In genomic region chr11:118003021-118003423, GRCh38 we compare ENCODE assay signal across 13 cellular contexts. TPM values are rescaled to one million over a fixed set of nuclear protein-coding genes. Genes with fewer than 3 reads are reported as not detected.
DNase-seq lines count a peak whose midpoint lies in the region; ATAC-seq, FAIRE-seq and TF ChIP-seq lines count a peak whose summit lies in the region.
"Had no signal": no experiment of that assay in that cellular context is flagged by ENCODE, and none has a peak within 500 bp of the region (broad histone marks: within the 10 kb centered on the region; RNA-seq: fewer than 3 reads in every experiment).

No MANE protein-coding gene starts in this region.

- peak overlapping the region; percentile 5 to 14 for H3K4me3 ChIP-seq in CD4-positive, alpha-beta memory T cell (ENCODE audit: low read length in 2 of 2)
- H3K4me3 ChIP-seq in SU-DHL-6 (ENCODE audit: insufficient read depth, low read length, poor library complexity, severe bottlenecking) = no peak overlapping the region
- H3K4me3 ChIP-seq in neutrophil (ENCODE audit: low read depth in 1 of 2, low read length in 1 of 2) = no peak overlapping the region
- H3K4me3 ChIP-seq: lung had no signal

- peaks cover 74 to 100% (median 94%) of the 10 kb centered on the region in 4 donors for H3K4me1 Mint-ChIP-seq in CD4-positive, alpha-beta memory T cell
- peaks cover 92% of the 10 kb centered on the region for H3K4me1 Mint-ChIP-seq in activated naive CD8-positive, alpha-beta T cell (ENCODE audit: low read depth)

- peak overlapping the region; percentile 86 to 96 (median 91) for H3K27ac Mint-ChIP-seq in CD4-positive, alpha-beta memory T cell
- H3K27ac Mint-ChIP-seq in activated naive CD8-positive, alpha-beta T cell = peak overlapping the region; percentile 100

- peaks cover 21 to 33% of the 10 kb centered on the region in 2 donors for H3K36me3 Mint-ChIP-seq in CD4-positive, alpha-beta memory T cell
- H3K36me3 Mint-ChIP-seq in activated naive CD8-positive, alpha-beta T cell = peaks cover 10% of the 10 kb centered on the region

- no peak overlapping the region for H3K9ac ChIP-seq in SU-DHL-6 (ENCODE audit: low read length)

- DNase-seq in CD4-positive, alpha-beta memory T cell = peak; percentile 25 to 68 (median 32)
- DNase-seq in A172 (ENCODE audit: low spot score) (no peak), hypothalamus (lab: John Stamatoyannopoulos, UW) (no peak), frontal cortex (ENCODE audit: low spot score in 2 of 2) (no peak)
- DNase-seq: COR-L47, NCI-H2081 had no signal

- H4K20me1 ChIP-seq in SU-DHL-6 (ENCODE audit: low read depth, low read length) = no peaks in the 10 kb centered on the region

- peaks cover 0 to 9% (median 4%) of the 10 kb centered on the region in 8 donors for H3K9me3 Mint-ChIP-seq in CD4-positive, alpha-beta memory T cell
- no peaks in the 10 kb centered on the region for H3K9me3 Mint-ChIP-seq in activated naive CD8-positive, alpha-beta T cell (ENCODE audit: low read depth)

- H3K27me3 ChIP-seq in CD4-positive, alpha-beta memory T cell (ENCODE audit: insufficient read depth, low read length) = no peaks in the 10 kb centered on the region
- H3K27me3 ChIP-seq in SU-DHL-6 (ENCODE audit: low read length) (no peaks in the 10 kb centered on the region), neutrophil (no peaks in the 10 kb centered on the region)

- no peak overlapping the region for H2AFZ ChIP-seq in SU-DHL-6 (ENCODE audit: low read depth, low read length, severe bottlenecking)

- no peaks in the 10 kb centered on the region for H3K9me3 ChIP-seq in CD4-positive, alpha-beta memory T cell (ENCODE audit: control insufficient read depth in 1 of 2, low read length in 2 of 2)
- H3K9me3 ChIP-seq in SU-DHL-6 (ENCODE audit: insufficient read depth, low read length) (no peaks in the 10 kb centered on the region), neutrophil (no peaks in the 10 kb centered on the region)

- no peaks in the 10 kb centered on the region for H3K79me2 ChIP-seq in SU-DHL-6 (ENCODE audit: insufficient read depth, low read length)

- peak overlapping the region; percentile 53 for H3K27ac ChIP-seq in CD4-positive, alpha-beta memory T cell (ENCODE audit: low read depth, low read length)
- H3K27ac ChIP-seq in SU-DHL-6 (ENCODE audit: low read depth, low read length) = peak overlapping the region; percentile 12; the same call in 1 of the 2 replicates
- peak overlapping the region; percentile 73 for H3K27ac ChIP-seq in neutrophil
- H3K27ac ChIP-seq: VCaP had no signal

- CTCF ChIA-PET in CD4-positive, alpha-beta memory T cell (lab: Charles Lee; ENCODE audit: partially characterized antibody) = interaction anchor here (1.0 to 19.1 kb wide), 11 partner anchors 9 to 195 kb away, joined by 3 to 211 read pairs (median 4); partner anchors contain the start of gene IL10RA

- peaks cover 28% of the 10 kb centered on the region for H3K36me3 ChIP-seq in CD4-positive, alpha-beta memory T cell (ENCODE audit: insufficient read depth, low read length)
- no peaks in the 10 kb centered on the region for H3K36me3 ChIP-seq in SU-DHL-6 (ENCODE audit: low read length)
- H3K36me3 ChIP-seq in neutrophil = peaks cover 29% of the 10 kb centered on the region

- peaks cover 100% of the 10 kb centered on the region for H3K4me1 ChIP-seq in CD4-positive, alpha-beta memory T cell (ENCODE audit: insufficient read depth, low read length)
- H3K4me1 ChIP-seq in neutrophil (ENCODE audit: control insufficient read depth in 1 of 2, insufficient read depth in 1 of 2, low read depth in 1 of 2, low read length in 1 of 2) = peaks cover 37 to 40% of the 10 kb centered on the region in 2 experiments

- peaks cover 28% of the 10 kb centered on the region; the same call in 1 of the 2 replicates for H3F3A ChIP-seq in SU-DHL-6 (ENCODE audit: insufficient read depth)

- POLR2A ChIA-PET in CD4-positive, alpha-beta memory T cell (lab: Charles Lee; ENCODE audit: partially characterized antibody) = interaction anchor here (0.7 to 51.5 kb wide), 15 partner anchors 1 to 196 kb away, joined by 3 to 2125 read pairs (median 5); partner anchors contain the start of genes FXYD6 and IL10RA

- H3K27me3 Mint-ChIP-seq in CD4-positive, alpha-beta memory T cell = no peaks in the 10 kb centered on the region
- no peaks in the 10 kb centered on the region for H3K27me3 Mint-ChIP-seq in activated naive CD8-positive, alpha-beta T cell

- peak overlapping the region; percentile 56 to 82 (median 70) for H3K4me3 Mint-ChIP-seq in CD4-positive, alpha-beta memory T cell
- H3K4me3 Mint-ChIP-seq in activated naive CD8-positive, alpha-beta T cell = peak overlapping the region; percentile 81

- intact Hi-C loops in CD4-positive, alpha-beta memory T cell (cut with micrococcal nuclease) = loop anchor here (1.0 to 5.0 kb wide), 3 partner anchors 16 to 161 kb away; partner anchors contain the start of gene IL10RA

- no peak for FAIRE-seq in frontal cortex (lab: Jason Lieb, UNC)
- FAIRE-seq: endometrium had no signal

- no peaks in the 10 kb centered on the region for H3K9me2 ChIP-seq in SU-DHL-6 (replicated peaks; ENCODE audit: insufficient read depth, low read length)

- TF ChIP-seq CTCF in SU-DHL-6 (IDR thresholded peaks at IDR 0.05; ENCODE audit: insufficient read depth, low read length, poor library complexity, severe bottlenecking) (no peak), neutrophil (IDR thresholded peaks at IDR 0.05) (no peak)

- H3K4me2 ChIP-seq in SU-DHL-6 (ENCODE audit: low read depth, low read length, poor library complexity, severe bottlenecking) = no peak overlapping the region

- no peak for ATAC-seq in HG03025 (IDR thresholded peaks at IDR 0.05; ENCODE audit: low FRiP score, unreplicated experiment)

RNA-seq across cellular contexts. Expression of gene IL10RA, which starts 16.8 kb away (rescaled TPM):
- 100 to 1,000 TPM; 398 to 406 TPM for total RNA-seq in CD4-positive, alpha-beta memory T cell
- polyA plus RNA-seq in CD4-positive, alpha-beta memory T cell = 100 to 1,000 TPM; 362 to 468 TPM
- total RNA-seq in A172 (2014; rRNA removed; shearing (Covaris generic)) = 0.12 TPM in 1 of 2 replicates, not detected in the other
- 2.0 TPM for total RNA-seq in frontal cortex

Comparison
In these comparisons a context has a peak if more than half of its experiments do, and no peak if none do; other contexts are left out.
1. DNase-seq: peak in CD4-positive, alpha-beta memory T cell (5 of 5); none in A172 (single experiment), hypothalamus (0 of 51) and frontal cortex (0 of 2).
2. H3K27ac ChIP-seq: peak in every context shown above with its lines; median percentile 73 in neutrophil; 53 in CD4-positive, alpha-beta memory T cell; 12 in SU-DHL-6.
3. H3K4me3 ChIP-seq: peak in CD4-positive, alpha-beta memory T cell (2 of 2); none in SU-DHL-6 (single experiment) and neutrophil (0 of 2).
4. RNA of gene IL10RA, which starts 16.8 kb away (total RNA-seq): 398 to 406 TPM in CD4-positive, alpha-beta memory T cell; 2.0 TPM in frontal cortex (single experiment) and 0.12 TPM in A172; every median in the first group is over 100 times any median in the second.